In the genomic region with DNA sequence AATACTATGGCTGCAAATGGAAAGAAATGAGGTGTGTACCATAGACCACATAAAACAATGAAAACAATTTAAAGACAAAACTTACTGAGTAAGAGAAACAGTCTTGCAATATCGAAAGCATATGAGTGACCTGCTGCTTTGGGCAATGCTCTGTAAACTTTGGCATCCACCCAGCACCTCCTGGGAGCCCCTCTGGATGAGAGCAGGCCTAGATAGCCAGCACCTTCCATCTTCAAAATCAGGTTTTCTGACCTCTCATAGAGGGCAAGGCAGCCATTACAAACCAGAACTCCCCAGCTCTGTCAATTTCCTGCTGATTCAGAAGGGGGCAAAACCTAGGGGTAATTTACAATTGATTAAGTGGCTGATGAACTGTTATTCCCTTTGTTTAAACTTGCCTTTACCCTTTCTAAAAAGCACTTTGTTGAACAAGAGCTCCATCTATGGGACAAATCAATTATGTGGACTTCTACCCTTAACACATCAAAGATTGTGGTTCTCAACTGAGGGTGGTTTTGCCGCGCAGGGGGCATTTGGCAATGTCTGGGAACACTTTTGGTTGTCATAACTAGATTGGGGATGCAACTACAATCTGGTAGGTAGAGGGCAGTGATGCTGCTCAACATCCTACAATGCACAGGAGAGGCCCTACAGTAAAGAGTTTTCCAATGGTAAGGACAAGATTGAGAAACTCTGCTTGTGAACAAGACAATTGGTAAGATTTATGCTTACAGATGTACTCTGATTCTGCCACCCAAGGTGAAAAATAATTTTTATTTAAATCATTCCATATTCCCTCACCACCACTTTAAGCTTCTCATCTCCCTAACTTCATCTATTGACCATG, we compare ENCODE assay signal across 1 cellular context.
TF ChIP-seq lines count a peak whose summit lies in the region.

No MANE protein-coding gene starts in this region.

TF ChIP-seq in SK-N-SH treated with all-trans-retinoic acid at 6 μM for 48 hours, 23 proteins besides CTCF, POLR2A, EP300 and RAD21 (continued from another document):
- no peak for TF ChIP-seq ESRRG (CRISPR knock-in tag; IDR thresholded peaks at IDR 0.05)
- TF ChIP-seq, protein P1, sequence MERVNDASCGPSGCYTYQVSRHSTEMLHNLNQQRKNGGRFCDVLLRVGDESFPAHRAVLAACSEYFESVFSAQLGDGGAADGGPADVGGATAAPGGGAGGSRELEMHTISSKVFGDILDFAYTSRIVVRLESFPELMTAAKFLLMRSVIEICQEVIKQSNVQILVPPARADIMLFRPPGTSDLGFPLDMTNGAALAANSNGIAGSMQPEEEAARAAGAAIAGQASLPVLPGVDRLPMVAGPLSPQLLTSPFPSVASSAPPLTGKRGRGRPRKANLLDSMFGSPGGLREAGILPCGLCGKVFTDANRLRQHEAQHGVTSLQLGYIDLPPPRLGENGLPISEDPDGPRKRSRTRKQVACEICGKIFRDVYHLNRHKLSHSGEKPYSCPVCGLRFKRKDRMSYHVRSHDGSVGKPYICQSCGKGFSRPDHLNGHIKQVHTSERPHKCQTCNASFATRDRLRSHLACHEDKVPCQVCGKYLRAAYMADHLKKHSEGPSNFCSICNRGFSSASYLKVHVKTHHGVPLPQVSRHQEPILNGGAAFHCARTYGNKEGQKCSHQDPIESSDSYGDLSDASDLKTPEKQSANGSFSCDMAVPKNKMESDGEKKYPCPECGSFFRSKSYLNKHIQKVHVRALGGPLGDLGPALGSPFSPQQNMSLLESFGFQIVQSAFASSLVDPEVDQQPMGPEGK (CRISPR knock-in tag; IDR thresholded peaks at IDR 0.05; ENCODE audit: borderline replicate concordance): no peak
- TF ChIP-seq ZFP3 (CRISPR knock-in tag; IDR thresholded peaks at IDR 0.05): no peak
- no peak for TF ChIP-seq BACH2 (CRISPR knock-in tag; IDR thresholded peaks at IDR 0.05; ENCODE audit: borderline replicate concordance)
- TF ChIP-seq OSR1 (CRISPR knock-in tag; IDR thresholded peaks at IDR 0.05): no peak
- TF ChIP-seq, protein P2, sequence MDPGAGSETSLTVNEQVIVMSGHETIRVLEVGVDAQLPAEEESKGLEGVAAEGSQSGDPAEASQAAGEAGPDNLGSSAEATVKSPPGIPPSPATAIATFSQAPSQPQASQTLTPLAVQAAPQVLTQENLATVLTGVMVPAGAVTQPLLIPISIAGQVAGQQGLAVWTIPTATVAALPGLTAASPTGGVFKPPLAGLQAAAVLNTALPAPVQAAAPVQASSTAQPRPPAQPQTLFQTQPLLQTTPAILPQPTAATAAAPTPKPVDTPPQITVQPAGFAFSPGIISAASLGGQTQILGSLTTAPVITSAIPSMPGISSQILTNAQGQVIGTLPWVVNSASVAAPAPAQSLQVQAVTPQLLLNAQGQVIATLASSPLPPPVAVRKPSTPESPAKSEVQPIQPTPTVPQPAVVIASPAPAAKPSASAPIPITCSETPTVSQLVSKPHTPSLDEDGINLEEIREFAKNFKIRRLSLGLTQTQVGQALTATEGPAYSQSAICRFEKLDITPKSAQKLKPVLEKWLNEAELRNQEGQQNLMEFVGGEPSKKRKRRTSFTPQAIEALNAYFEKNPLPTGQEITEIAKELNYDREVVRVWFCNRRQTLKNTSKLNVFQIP (CRISPR knock-in tag; IDR thresholded peaks at IDR 0.05; ENCODE audit: borderline replicate concordance, low read depth): no peak
